ENCODE assay signal across 8 cellular contexts in genomic region chr16:14975418-14976194, GRCh38. TPM values are rescaled to one million over a fixed set of nuclear protein-coding genes. Genes with fewer than 3 reads are reported as not detected.
DNase-seq lines count a peak whose midpoint lies in the region; ATAC-seq and TF ChIP-seq lines count a peak whose summit lies in the region.
"Not testable (repeated sequence)": the region's sequence is repeated elsewhere in the genome, so short reads cannot be mapped to it uniquely, and the experiment has no call there.

No MANE protein-coding gene starts in this region.

- not testable (repeated sequence) for H3K9me3 ChIP-seq in AG04450 (ENCODE audit: control insufficient read depth, insufficient read depth, low read length); Karpas-422 (ENCODE audit: low read length); mucosa of stomach (ENCODE audit: control insufficient read depth, low read length)

- H3K27ac ChIP-seq in AG04450 (ENCODE audit: low read depth, low read length) = peak overlapping the region; percentile 12
- H3K27ac ChIP-seq in Karpas-422 (ENCODE audit: low read length) = peak overlapping the region; percentile 82

- H3K4me1 ChIP-seq in Karpas-422 (ENCODE audit: low read length) (peaks cover 48% of the 10 kb centered on the region), mucosa of stomach (ENCODE audit: control insufficient read depth, insufficient read depth, low read length) (peaks cover 27% of the 10 kb centered on the region)

- not testable (repeated sequence) for H3K9me2 ChIP-seq in Karpas-422 (replicated peaks; ENCODE audit: insufficient read depth, low read length)

- not testable (repeated sequence) for TF ChIP-seq CTCF in AG04450 (IDR thresholded peaks at IDR 0.05; ENCODE audit: low read depth, low read length)
- TF ChIP-seq CTCF in fibroblast of the aortic adventitia (IDR thresholded peaks at IDR 0.05; ENCODE audit: insufficient read depth, low read length) = peak; percentile 28

- peak overlapping the region; percentile 86 for H3K9ac ChIP-seq in Karpas-422 (ENCODE audit: low read length)
- peak overlapping the region; percentile 96 for H3K9ac ChIP-seq in mucosa of stomach (ENCODE audit: low read length)

- CTCF ChIA-PET in AG04450 (lab: Charles Lee) = interaction anchor here (0.8 kb wide), 1 partner anchor 13 kb away, joined by 4 read pairs; no protein-coding TSS in a partner anchor

- not testable (repeated sequence) for H2AFZ ChIP-seq in Karpas-422 (ENCODE audit: low read length)

- H3K36me3 ChIP-seq in Karpas-422 (ENCODE audit: insufficient read depth, low read length); mucosa of stomach (ENCODE audit: control insufficient read depth, insufficient read depth, low read length): not testable (repeated sequence)

- H3K4me2 ChIP-seq in Karpas-422 (ENCODE audit: low read depth, low read length, poor library complexity, severe bottlenecking) = peak overlapping the region; percentile 68

- DNase-seq in AG04450 (ENCODE audit: low read depth, low spot score) = not testable (repeated sequence)
- DNase-seq in Karpas-422 (peak; percentile 72), T-helper 9 cell (peak; percentile 66), fibroblast of the aortic adventitia (ENCODE audit: low read depth) (peak; percentile 23)
- DNase-seq in activated naive CD4-positive, alpha-beta T cell treated with anti-CD3 and anti-CD28 coated beads, Interleukin-2, amount 50 U/mL, for 16 hours = peak; percentile 68
- DNase-seq in stimulated activated CD4-positive, alpha-beta T cell treated with anti-CD3 and anti-CD28 coated beads, Interleukin-4, amount 100 ng/mL, for 4 hours = peak; percentile 42 to 71

- H3K27me3 ChIP-seq in AG04450 (ENCODE audit: control insufficient read depth, insufficient read depth, low read length); Karpas-422 (ENCODE audit: low read length); mucosa of stomach (ENCODE audit: control insufficient read depth, insufficient read depth, low read length): not testable (repeated sequence)

- POLR2A ChIA-PET in AG04450 (lab: Yijun Ruan, JAX) = not testable (repeated sequence)

- H3K79me2 ChIP-seq in Karpas-422 (ENCODE audit: low read length) = peaks cover 54% of the 10 kb centered on the region

- H4K20me1 ChIP-seq in Karpas-422 (ENCODE audit: insufficient read depth, low read depth, low read length) = not testable (repeated sequence)

- H3K4me3 ChIP-seq in AG04450 (ENCODE audit: low read depth, low read length) (peak overlapping the region; percentile 81), Karpas-422 (ENCODE audit: low read length) (peak overlapping the region; percentile 86), fibroblast of the aortic adventitia (ENCODE audit: low read depth, low read length) (peak overlapping the region; percentile 79), mucosa of stomach (ENCODE audit: low read length) (peak overlapping the region; percentile 48)

- peak; percentile 15 for ATAC-seq in GM21390 (IDR thresholded peaks at IDR 0.05; ENCODE audit: unreplicated experiment)

RNA-seq across cellular contexts. Expression of gene PDXDC1, which starts 0.8 kb away (rescaled TPM):
- polyA plus RNA-seq in AG04450 (2011; rRNA removed) = 90.7 and 93.9 TPM in 2 replicates
- 114 and 115 TPM in 2 replicates for polyA minus RNA-seq in AG04450 (2011; rRNA and poly(A)+ RNA removed)
- total RNA-seq in Karpas-422 (2014; rRNA removed; shearing (Covaris generic); ENCODE audit: low replicate concordance) = 58.4 and 77.6 TPM in 2 replicates
- 59.4 and 61.0 TPM in 2 replicates for total RNA-seq in fibroblast of the aortic adventitia (ENCODE audit: low replicate concordance)

RNA-seq across cellular contexts. Expression of gene NPIPA1, which starts 38.4 kb away (rescaled TPM):
- 51.0 and 63.4 TPM in 2 replicates for polyA plus RNA-seq in AG04450 (2011; rRNA removed)
- polyA minus RNA-seq in AG04450 (2011; rRNA and poly(A)+ RNA removed) = 12.8 and 14.6 TPM in 2 replicates
- 44.0 and 74.1 TPM in 2 replicates for total RNA-seq in Karpas-422 (2014; rRNA removed; shearing (Covaris generic); ENCODE audit: low replicate concordance)
- total RNA-seq in fibroblast of the aortic adventitia (ENCODE audit: low replicate concordance) = 47.7 and 52.7 TPM in 2 replicates
